Comparison of ENCODE assay signal across 16 cellular contexts in the genomic region with DNA sequence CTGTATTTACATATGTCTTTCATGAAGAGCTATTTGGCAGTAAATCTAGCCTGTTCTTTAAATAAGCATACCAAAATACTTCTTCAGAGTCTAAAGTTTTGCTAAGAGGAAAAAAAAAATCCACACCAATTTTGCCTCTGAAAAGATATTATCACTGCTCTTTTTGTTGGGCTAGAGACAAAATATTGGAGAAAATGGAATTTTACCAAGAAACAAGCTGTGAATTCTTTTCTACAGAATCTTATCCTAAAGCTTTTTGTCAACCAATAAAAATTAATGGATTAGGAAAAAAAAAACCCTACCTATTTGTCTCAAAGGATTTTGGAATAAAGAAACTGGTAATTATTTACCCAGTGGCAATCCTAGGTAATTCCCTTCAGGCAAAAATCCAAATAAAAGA.
DNase-seq lines count a peak whose midpoint lies in the region; ATAC-seq and TF ChIP-seq lines count a peak whose summit lies in the region.
"Had no signal": no experiment of that assay in that cellular context is flagged by ENCODE, and none has a peak within 500 bp of the region (broad histone marks: within the 10 kb centered on the region; RNA-seq: fewer than 3 reads in every experiment).

No MANE protein-coding gene starts in this region.

- no peaks in the 10 kb centered on the region for H3K27me3 Mint-ChIP-seq in nephron (ENCODE audit: low read depth)
- peaks cover 6% of the 10 kb centered on the region for H3K27me3 Mint-ChIP-seq in activated T-cell treated with anti-CD3 and anti-CD28 coated beads, Interleukin-2, amount 50 U/mL, for 72 hours (ENCODE audit: low read depth)
- H3K27me3 Mint-ChIP-seq: B cell; CD4-positive, CD25-positive, alpha-beta regulatory T cell had no signal

- no peak overlapping the region for H3K4me3 ChIP-seq in adipocyte (ENCODE audit: low read length)
- H3K4me3 ChIP-seq: BLaER1, HAP-1 had no signal

- no peak for ATAC-seq in activated T-cell treated with anti-CD3 and anti-CD28 coated beads, Interleukin-2, amount 50 U/mL, for 72 hours (replicated peaks in 1 of 2)
- ATAC-seq in GM19397 (IDR thresholded peaks at IDR 0.05; ENCODE audit: unreplicated experiment): no peak
- ATAC-seq: CD8-positive, alpha-beta T cell had no signal

- no peaks in the 10 kb centered on the region for H3K4me1 Mint-ChIP-seq in nephron
- no peaks in the 10 kb centered on the region for H3K4me1 Mint-ChIP-seq in activated T-cell treated with anti-CD3 and anti-CD28 coated beads, Interleukin-2, amount 50 U/mL, for 72 hours (ENCODE audit: low read depth)
- H3K4me1 Mint-ChIP-seq: B cell; CD4-positive, CD25-positive, alpha-beta regulatory T cell had no signal

- TF ChIP-seq CTCF in nephron (IDR thresholded peaks at IDR 0.05; ENCODE audit: unreplicated experiment in 3 of 3): no peak

- no peaks in the 10 kb centered on the region for H3K4me1 ChIP-seq in adipocyte (ENCODE audit: control insufficient read depth, insufficient read depth, low read length)
- H3K4me1 ChIP-seq: BLaER1, Caco-2 had no signal

- no peaks in the 10 kb centered on the region for H3K36me3 Mint-ChIP-seq in nephron (ENCODE audit: low read depth)
- no peaks in the 10 kb centered on the region for H3K36me3 Mint-ChIP-seq in activated T-cell treated with anti-CD3 and anti-CD28 coated beads, Interleukin-2, amount 50 U/mL, for 72 hours (ENCODE audit: insufficient read depth in 2 of 2)
- H3K36me3 Mint-ChIP-seq: CD4-positive, CD25-positive, alpha-beta regulatory T cell; CD8-positive, alpha-beta T cell had no signal

- H3K4me3 Mint-ChIP-seq in nephron: no peak overlapping the region
- no peak overlapping the region for H3K4me3 Mint-ChIP-seq in activated T-cell treated with anti-CD3 and anti-CD28 coated beads, Interleukin-2, amount 50 U/mL, for 72 hours
- H3K4me3 Mint-ChIP-seq: B cell; CD4-positive, CD25-positive, alpha-beta regulatory T cell; CD8-positive, alpha-beta T cell; HFFc6 had no signal

- peak overlapping the region in 2 of 3 experiments; percentile 70 to 86 for H3K27ac Mint-ChIP-seq in nephron
- no peak overlapping the region for H3K27ac Mint-ChIP-seq in activated T-cell treated with anti-CD3 and anti-CD28 coated beads, Interleukin-2, amount 50 U/mL, for 72 hours
- H3K27ac Mint-ChIP-seq: B cell; CD4-positive, CD25-positive, alpha-beta regulatory T cell; CD8-positive, alpha-beta T cell; HFFc6 had no signal

- DNase-seq in NCI-H69 (lab: John Stamatoyannopoulos, UW) (peak; percentile 0), adipocyte (ENCODE audit: low read depth) (peak; percentile 16), NCI-H82 (lab: John Stamatoyannopoulos, UW) (no peak)
- no peak for DNase-seq in activated T-cell treated with anti-CD3 and anti-CD28 coated beads, Interleukin-2, amount 50 U/mL, for 72 hours
- DNase-seq: Caco-2; CD4-positive, CD25-positive, alpha-beta regulatory T cell; CD8-positive, alpha-beta T cell; DMS153; DND-41; GOT3; HFFc6 had no signal

- no peaks in the 10 kb centered on the region for H3K9me3 Mint-ChIP-seq in nephron
- no peaks in the 10 kb centered on the region for H3K9me3 Mint-ChIP-seq in activated T-cell treated with anti-CD3 and anti-CD28 coated beads, Interleukin-2, amount 50 U/mL, for 72 hours
- H3K9me3 Mint-ChIP-seq: CD8-positive, alpha-beta T cell had no signal

- H3K27me3 ChIP-seq in adipocyte (replicated peaks; ENCODE audit: control insufficient read depth, insufficient read depth, low read length): no peaks in the 10 kb centered on the region
- H3K27me3 ChIP-seq: BLaER1 had no signal

- H3K36me3 ChIP-seq in adipocyte (ENCODE audit: control insufficient read depth, insufficient read depth, low read length, severe bottlenecking): no peaks in the 10 kb centered on the region
- H3K36me3 ChIP-seq: BLaER1, HAP-1 had no signal

- H3K9me3 ChIP-seq in adipocyte (ENCODE audit: control insufficient read depth, low read length): no peaks in the 10 kb centered on the region
- H3K9me3 ChIP-seq: BLaER1, Caco-2, HAP-1 had no signal

- no peak overlapping the region for H3K9ac ChIP-seq in adipocyte (ENCODE audit: low read length)
- H3K9ac ChIP-seq: BLaER1 had no signal

Comparison
In these comparisons a context has a peak if more than half of its experiments do, and no peak if none do; other contexts are left out.
1. DNase-seq: peak in NCI-H69 (single experiment) and adipocyte (single experiment); none in activated T-cell treated with anti-CD3 and anti-CD28 coated beads, Interleukin-2, amount 50 U/mL, for 72 hours (0 of 2) and NCI-H82 (single experiment).